ENCODE assay signal across 24 cellular contexts in the genomic region with DNA sequence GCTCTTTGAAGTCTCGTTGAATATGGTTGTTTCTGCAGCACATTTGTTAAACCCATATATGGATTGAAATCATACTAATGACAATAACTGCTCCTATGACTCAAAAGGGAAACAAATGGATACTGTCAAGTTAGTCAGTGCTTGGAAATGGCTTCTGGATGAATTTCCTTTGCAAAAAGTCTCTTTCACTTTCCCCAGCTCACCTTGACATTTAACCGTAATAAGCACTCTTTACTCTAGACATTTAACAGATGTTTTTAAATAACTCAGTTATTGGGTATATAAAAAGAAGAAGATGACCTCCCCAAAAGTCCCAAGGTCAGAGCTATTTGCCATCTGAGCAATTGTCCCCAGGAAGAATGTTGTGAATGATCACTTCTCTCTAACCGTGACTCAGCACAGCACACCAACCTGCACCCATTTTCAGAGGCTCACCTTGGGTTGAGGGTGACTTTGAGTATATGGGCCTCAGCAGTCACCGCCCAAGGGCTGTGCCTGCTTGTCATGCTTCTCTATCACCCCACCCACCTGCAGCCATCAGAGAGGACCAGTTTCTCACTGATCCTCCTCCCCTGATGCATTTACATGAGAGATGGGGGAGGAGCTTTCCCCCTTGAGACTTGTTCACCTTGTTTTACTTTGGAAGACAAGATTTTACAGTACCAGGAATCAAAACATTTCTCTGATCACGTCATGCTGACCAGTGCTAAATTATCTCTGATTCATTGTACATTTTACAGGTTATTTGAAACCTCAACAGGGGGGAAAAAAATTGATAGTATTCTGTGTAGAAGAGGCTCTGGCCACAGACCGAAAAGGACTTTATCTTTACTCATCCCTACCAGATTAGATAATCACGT.
A peak's percentile ranks its signal among the peaks of the same experiment; 100 is the strongest.
DNase-seq lines count a peak whose midpoint lies in the region; ATAC-seq, FAIRE-seq and TF ChIP-seq lines count a peak whose summit lies in the region.
"Had no signal": no experiment of that assay in that cellular context is flagged by ENCODE, and none has a peak within 500 bp of the region (broad histone marks: within the 10 kb centered on the region; RNA-seq: fewer than 3 reads in every experiment).

No MANE protein-coding gene starts in this region.

- peaks cover 35% of the 10 kb centered on the region for H3K4me1 ChIP-seq in RWPE2 (ENCODE audit: insufficient read depth, poor library complexity, severe bottlenecking)
- H3K4me1 ChIP-seq: HAP-1, pancreas, stomach had no signal

- no peak for TF ChIP-seq CTCF in RWPE2 (IDR thresholded peaks at IDR 0.05; ENCODE audit: poor library complexity, severe bottlenecking)

- TF ChIP-seq POLR2A in GM12891 (IDR thresholded peaks at IDR 0.05; ENCODE audit: low read depth, low read length), result no peak

- no peaks in the 10 kb centered on the region for H3K36me3 ChIP-seq in RWPE2 (ENCODE audit: low read depth)
- H3K36me3 ChIP-seq: HAP-1, heart left ventricle, pancreas, stomach had no signal

- no peaks in the 10 kb centered on the region for H3K9me3 ChIP-seq in RWPE2 (ENCODE audit: severe bottlenecking)
- H3K9me3 ChIP-seq: HAP-1, heart left ventricle, pancreas, stomach had no signal

- no peak overlapping the region for H3K4me3 ChIP-seq in RWPE2 (ENCODE audit: severe bottlenecking)
- H3K4me3 ChIP-seq: HAP-1, heart left ventricle, pancreas, stomach had no signal

- ATAC-seq in RWPE2 (ENCODE audit: low read depth) (no peak), HG03469 (IDR thresholded peaks at IDR 0.05; ENCODE audit: unreplicated experiment) (no peak)
- ATAC-seq: heart left ventricle; naive thymus-derived CD4-positive, alpha-beta T cell; pancreas; T-helper 17 cell had no signal

- DNase-seq in GM12891 (ENCODE audit: insufficient read length, low spot score) (no peak), RWPE2 (ENCODE audit: low spot score) (no peak), epithelial cell of prostate (ENCODE audit: low read depth, low spot score) (peak; percentile 8), renal cortical epithelial cell (ENCODE audit: low read depth) (peak; percentile 10), AG20443 (ENCODE audit: low spot score) (no peak), GOT3 (lab: John Stamatoyannopoulos, UW) (no peak)
- DNase-seq: activated B cell treated with CpG ODN at 0.5 μM for 24 hours; activated CD4-positive, alpha-beta memory T cell treated with anti-CD3 and anti-CD28 coated beads, Interleukin-2, amount 10 ng/mL, durations not matched to agents 7 days and 5 days; activated naive CD4-positive, alpha-beta T cell treated with anti-CD3 and anti-CD28 coated beads, Interleukin-2, amount 50 U/mL, for 16 hours; activated T-cell treated with anti-CD3 and anti-CD28 coated beads, Interleukin-2, amount 50 U/mL, for 24 hours; cortex of kidney; GF-D8; heart left ventricle; naive thymus-derived CD4-positive, alpha-beta T cell; NCI-H1092; NCI-H510A treated with DMSO at 0.1 percent for 48 hours; pancreas; SHP77; stimulated activated CD4-positive, alpha-beta T cell treated with anti-CD3 and anti-CD28 coated beads, Interleukin-2, amount 100 ng/mL, for 24 hours; stomach; T-helper 17 cell had no signal

- H3K27ac ChIP-seq in RWPE2 (ENCODE audit: poor library complexity, severe bottlenecking), result peak overlapping the region; percentile 43
- H3K27ac ChIP-seq in epithelial cell of prostate, result peak overlapping the region; percentile 73
- H3K27ac ChIP-seq: heart left ventricle, KMS-11, pancreas, stomach had no signal

- H3K27me3 ChIP-seq in RWPE2 (ENCODE audit: insufficient read depth, poor library complexity, severe bottlenecking), result no peaks in the 10 kb centered on the region
- H3K27me3 ChIP-seq: heart left ventricle, pancreas, stomach had no signal

- FAIRE-seq in GM12891 (lab: Jason Lieb, UNC), result peak; percentile 9
- FAIRE-seq: pancreas had no signal

TF ChIP-seq in GM12891, 5 proteins besides CTCF, POLR2A, EP300 and RAD21:
- no peak for TF ChIP-seq TAF1 (IDR thresholded peaks at IDR 0.05; ENCODE audit: low read depth, low read length)
- TF ChIP-seq PAX5 (IDR thresholded peaks at IDR 0.05; ENCODE audit: insufficient read depth, low read length, severe bottlenecking), result no peak

Comparison
In these comparisons a context has a peak if more than half of its experiments do, and no peak if none do; other contexts are left out.
1. DNase-seq: peak in epithelial cell of prostate (single experiment) and renal cortical epithelial cell (single experiment); none in GM12891 (single experiment), RWPE2 (single experiment), AG20443 (single experiment) and GOT3 (single experiment).